ENCODE assay signal across 22 cellular contexts in the genomic region with DNA sequence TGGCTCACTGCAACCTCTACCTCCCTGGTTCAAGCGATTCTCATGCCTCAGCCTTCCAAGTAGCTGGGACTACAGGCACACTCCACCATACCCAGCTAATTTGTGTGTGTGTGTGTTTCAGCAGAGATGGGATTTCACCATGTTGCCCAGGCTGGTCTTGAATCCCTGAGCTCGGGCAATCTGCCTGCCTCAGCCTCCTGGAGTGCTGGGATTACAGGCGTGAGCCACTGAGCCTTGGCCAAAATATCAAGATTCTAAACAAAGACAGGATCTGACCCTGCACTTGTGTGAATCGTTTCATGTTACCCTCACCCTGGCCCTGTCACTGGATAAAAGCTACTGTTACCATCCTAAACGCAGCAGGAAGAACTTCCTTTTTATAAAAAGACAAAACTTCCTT. TPM values are rescaled to one million over a fixed set of nuclear protein-coding genes. Genes with fewer than 3 reads are reported as not detected.
"Had no signal": no experiment of that assay in that cellular context is flagged by ENCODE, and none has a peak within 500 bp of the region (broad histone marks: within the 10 kb centered on the region; RNA-seq: fewer than 3 reads in every experiment).

No MANE protein-coding gene starts in this region.

- DNase-seq: dermis blood vessel endothelial cell; effector memory CD4-positive, alpha-beta T cell; left lung; mesenchymal stem cell; midbrain; naive thymus-derived CD4-positive, alpha-beta T cell; nephron progenitor cell; occipital lobe; ovary; posterior cingulate gyrus; psoas muscle; right cardiac atrium; sigmoid colon; stimulated activated CD4-positive, alpha-beta T cell treated with anti-CD3 and anti-CD28 coated beads, Interleukin-2, amount 100 ng/mL, for 24 hours; stimulated activated CD4-positive, alpha-beta T cell treated with anti-CD3 and anti-CD28 coated beads, Interleukin-4, amount 100 ng/mL, for 24 hours; stimulated activated naive CD4-positive, alpha-beta T cell treated with Interleukin-2 at 50 U/mL for 16 hours; stomach; thyroid gland; trophoblast cell had no signal

- H3K9me3 ChIP-seq: left lung, ovary, psoas muscle, stomach, thyroid gland, vagina had no signal

- ATAC-seq: left lung; naive thymus-derived CD4-positive, alpha-beta T cell; psoas muscle; right cardiac atrium; stimulated activated effector memory CD8-positive, alpha-beta T cell treated with anti-CD3 and anti-CD28 coated beads, Interleukin-12 subunit alpha, Interleukin-12 subunit beta, amount 100 ng/mL, for 72 hours had no signal

- H3K36me3 ChIP-seq: left lung, ovary, sigmoid colon, stomach, thyroid gland, vagina had no signal

- H3K4me1 ChIP-seq: left lung, psoas muscle, thyroid gland, vagina had no signal

- H3K4me3 ChIP-seq: coronary artery, left lung, ovary, psoas muscle, sigmoid colon, stomach, thyroid gland, vagina had no signal

- H3K27me3 ChIP-seq: left lung, ovary, sigmoid colon, stomach, thyroid gland, vagina had no signal

- H3K36me3 Mint-ChIP-seq: stimulated activated effector memory CD8-positive, alpha-beta T cell treated with anti-CD3 and anti-CD28 coated beads, Interleukin-12 subunit alpha, Interleukin-12 subunit beta, amount 100 ng/mL, for 72 hours had no signal

- H3K4me3 Mint-ChIP-seq: naive thymus-derived CD4-positive, alpha-beta T cell; nephron progenitor cell; stimulated activated effector memory CD8-positive, alpha-beta T cell treated with anti-CD3 and anti-CD28 coated beads, Interleukin-12 subunit alpha, Interleukin-12 subunit beta, amount 100 ng/mL, for 72 hours had no signal

- H3K27ac ChIP-seq: coronary artery, left lung, ovary, psoas muscle, sigmoid colon, stomach, thyroid gland, vagina had no signal

- H3K9me3 Mint-ChIP-seq: stimulated activated effector memory CD8-positive, alpha-beta T cell treated with anti-CD3 and anti-CD28 coated beads, Interleukin-12 subunit alpha, Interleukin-12 subunit beta, amount 100 ng/mL, for 72 hours had no signal

- H3K27ac Mint-ChIP-seq: naive thymus-derived CD4-positive, alpha-beta T cell; nephron progenitor cell; stimulated activated effector memory CD8-positive, alpha-beta T cell treated with anti-CD3 and anti-CD28 coated beads, Interleukin-12 subunit alpha, Interleukin-12 subunit beta, amount 100 ng/mL, for 72 hours had no signal

RNA-seq across cellular contexts. Expression of a gene that starts 15.6 kb away (rescaled TPM):
- polyA plus RNA-seq: naive thymus-derived CD4-positive, alpha-beta T cell had no signal
